ENCODE assay signal across 25 cellular contexts in the genomic region with DNA sequence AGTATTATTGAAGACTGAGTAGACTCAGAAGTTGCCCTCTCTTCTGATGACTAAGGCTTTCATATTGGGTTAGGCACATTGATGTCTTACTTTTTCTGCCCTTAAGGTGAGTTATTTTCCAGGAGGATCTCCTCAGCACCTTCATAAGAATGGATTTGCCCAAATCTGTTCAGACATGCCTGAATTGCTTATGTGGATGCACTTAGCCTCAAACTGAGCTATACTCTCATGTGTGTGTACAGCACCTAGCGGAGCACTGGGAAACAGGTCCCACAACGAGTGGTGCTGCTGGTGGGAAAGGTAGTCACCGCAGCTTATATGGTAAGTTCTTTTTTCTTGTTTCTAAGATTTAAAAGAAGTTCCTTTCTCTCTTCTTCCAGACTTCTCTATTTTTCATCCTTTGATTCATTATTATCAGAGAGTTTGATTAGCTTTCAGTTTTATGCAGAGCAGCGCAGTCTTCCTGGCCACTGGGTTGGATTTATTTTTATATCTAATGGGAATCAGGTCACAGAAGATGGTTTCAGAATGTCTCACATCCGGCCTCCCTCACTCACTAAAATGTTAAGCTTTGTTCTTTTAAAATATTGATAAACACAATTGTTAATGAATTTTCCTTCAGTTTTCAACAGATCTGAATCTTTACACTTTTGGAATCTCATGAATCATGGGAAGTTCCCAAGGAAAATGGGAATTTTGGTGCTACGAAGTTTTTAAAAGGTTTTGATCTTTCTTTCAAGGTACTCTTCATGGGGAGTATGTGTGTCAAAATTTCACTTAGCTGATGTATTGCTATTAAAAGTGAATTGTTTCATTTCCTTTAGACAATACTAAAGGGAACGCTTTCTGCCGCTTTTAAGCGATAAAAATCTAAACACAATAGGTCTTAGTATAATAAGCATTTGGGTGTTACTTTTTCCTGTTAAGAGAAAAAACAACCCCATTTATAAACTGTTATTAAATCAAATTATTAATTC. TPM values are rescaled to one million over a fixed set of nuclear protein-coding genes. Genes with fewer than 3 reads are reported as not detected.
A peak's percentile ranks its signal among the peaks of the same experiment; 100 is the strongest.
DNase-seq lines count a peak whose midpoint lies in the region; ATAC-seq and TF ChIP-seq lines count a peak whose summit lies in the region.
"Had no signal": no experiment of that assay in that cellular context is flagged by ENCODE, and none has a peak within 500 bp of the region (broad histone marks: within the 10 kb centered on the region; RNA-seq: fewer than 3 reads in every experiment).

No MANE protein-coding gene starts in this region.

- no peaks in the 10 kb centered on the region for H3K9me3 Mint-ChIP-seq in activated T-helper 17 cell treated with anti-CD3 and anti-CD28 coated beads, Interleukin-2, amount 50 U/mL, for 72 hours
- H3K9me3 Mint-ChIP-seq: natural killer cell; stimulated activated memory B cell treated with anti-CD40 and anti-IgM and Interleukin-4, amounts not matched to agents 10 μg/mL and 1 μg/mL and 100 μg/mL, for 72 hours had no signal

- H3K4me3 Mint-ChIP-seq in activated T-helper 17 cell treated with anti-CD3 and anti-CD28 coated beads, Interleukin-2, amount 50 U/mL, for 72 hours: no peak overlapping the region
- H3K4me3 Mint-ChIP-seq: activated CD4-positive, alpha-beta T cell treated with anti-CD3 and anti-CD28 coated beads, Interleukin-2, amount 10 ng/mL, durations not matched to agents 7 days and 5 days; activated naive CD8-positive, alpha-beta T cell treated with anti-CD3 and anti-CD28 coated beads, Interleukin-2, amount 50 U/mL, for 24 hours; brain; CD4-positive, alpha-beta memory T cell; H9; mesothelial cell of epicardium; natural killer cell; stimulated activated memory B cell treated with anti-CD40 and anti-IgM and Interleukin-4, amounts not matched to agents 10 μg/mL and 1 μg/mL and 100 μg/mL, for 72 hours had no signal

- H3K79me2 ChIP-seq in ACC112 (ENCODE audit: control insufficient read depth, insufficient read depth, low read length, unreplicated experiment): no peaks in the 10 kb centered on the region

- POLR2A ChIA-PET in HEK293 (lab: Yijun Ruan, JAX): no interaction called here

- no peak for ATAC-seq in activated T-helper 17 cell treated with anti-CD3 and anti-CD28 coated beads, Interleukin-2, amount 50 U/mL, for 72 hours (replicated peaks)
- ATAC-seq in foreskin keratinocyte (peak; percentile 98), HG02642 (IDR thresholded peaks at IDR 0.05; ENCODE audit: poor library complexity, unreplicated experiment) (no peak)
- ATAC-seq: natural killer cell, pancreas had no signal

- no peaks in the 10 kb centered on the region for H3K36me3 Mint-ChIP-seq in activated T-helper 17 cell treated with anti-CD3 and anti-CD28 coated beads, Interleukin-2, amount 50 U/mL, for 72 hours (ENCODE audit: low read depth)
- H3K36me3 Mint-ChIP-seq: brain; CD4-positive, alpha-beta memory T cell; mesothelial cell of epicardium; natural killer cell; stimulated activated memory B cell treated with anti-CD40 and anti-IgM and Interleukin-4, amounts not matched to agents 10 μg/mL and 1 μg/mL and 100 μg/mL, for 72 hours had no signal

- H3K27me3 ChIP-seq in ACC112 (ENCODE audit: insufficient read depth, low read length) (no peaks in the 10 kb centered on the region), foreskin keratinocyte (no peaks in the 10 kb centered on the region)
- H3K27me3 ChIP-seq: pancreas, sigmoid colon had no signal

- H3K36me3 ChIP-seq in ACC112 (ENCODE audit: insufficient read depth, low read length): no peaks in the 10 kb centered on the region
- H3K36me3 ChIP-seq in HEK293 (ENCODE audit: control insufficient read depth in 2 of 2, insufficient read depth in 1 of 2, low read length in 2 of 2): no peaks in the 10 kb centered on the region
- H3K36me3 ChIP-seq: pancreas, sigmoid colon, thoracic aorta had no signal

- no peaks in the 10 kb centered on the region for H3K9me3 ChIP-seq in HEK293 (ENCODE audit: control insufficient read depth, insufficient read depth, low read depth, low read length)
- H3K9me3 ChIP-seq: pancreas, sigmoid colon, thoracic aorta had no signal

- peaks cover 12% of the 10 kb centered on the region for H3K4me1 Mint-ChIP-seq in activated T-helper 17 cell treated with anti-CD3 and anti-CD28 coated beads, Interleukin-2, amount 50 U/mL, for 72 hours
- H3K4me1 Mint-ChIP-seq: activated CD4-positive, alpha-beta T cell treated with anti-CD3 and anti-CD28 coated beads, Interleukin-2, amount 10 ng/mL, durations not matched to agents 7 days and 5 days; mesothelial cell of epicardium had no signal

- H3K4me3 ChIP-seq in ACC112 (ENCODE audit: low read depth, low read length): no peak overlapping the region
- H3K4me3 ChIP-seq in HEK293 (ENCODE audit: low read depth, low read length): no peak overlapping the region
- H3K4me3 ChIP-seq: coronary artery, pancreas, sigmoid colon, thoracic aorta had no signal

- TF ChIP-seq CTCF in HEK293 (tag by site-specific recombination; IDR thresholded peaks at IDR 0.05) (no peak), foreskin keratinocyte (conservative IDR thresholded peaks at IDR 0.05) (peak; percentile 59)

- no peaks in the 10 kb centered on the region for H3K27me3 Mint-ChIP-seq in activated T-helper 17 cell treated with anti-CD3 and anti-CD28 coated beads, Interleukin-2, amount 50 U/mL, for 72 hours
- H3K27me3 Mint-ChIP-seq: activated naive CD8-positive, alpha-beta T cell treated with anti-CD3 and anti-CD28 coated beads, Interleukin-2, amount 50 U/mL, for 24 hours; stimulated activated memory B cell treated with anti-CD40 and anti-IgM and Interleukin-4, amounts not matched to agents 10 μg/mL and 1 μg/mL and 100 μg/mL, for 72 hours had no signal

- CTCF ChIA-PET in HEK293 (lab: Yijun Ruan, JAX): interaction anchor here (0.6 to 3.1 kb wide), 7 partner anchors 23 to 375 kb away, joined by 3 to 15 read pairs (median 4); no protein-coding TSS in a partner anchor

- H2AFZ ChIP-seq in ACC112 (ENCODE audit: low read length, unreplicated experiment): peak overlapping the region; percentile 48

- H3K27ac Mint-ChIP-seq in activated T-helper 17 cell treated with anti-CD3 and anti-CD28 coated beads, Interleukin-2, amount 50 U/mL, for 72 hours: peak overlapping the region; percentile 34
- H3K27ac Mint-ChIP-seq: activated CD4-positive, alpha-beta T cell treated with anti-CD3 and anti-CD28 coated beads, Interleukin-2, amount 10 ng/mL, durations not matched to agents 7 days and 5 days; activated naive CD8-positive, alpha-beta T cell treated with anti-CD3 and anti-CD28 coated beads, Interleukin-2, amount 50 U/mL, for 24 hours; H9; mesothelial cell of epicardium; natural killer cell; stimulated activated memory B cell treated with anti-CD40 and anti-IgM and Interleukin-4, amounts not matched to agents 10 μg/mL and 1 μg/mL and 100 μg/mL, for 72 hours had no signal

- DNase-seq in foreskin keratinocyte (peak; percentile 93 to 97), NCI-H128 (lab: John Stamatoyannopoulos, UW; ENCODE audit: unreplicated experiment) (no peak), T-helper 9 cell (no peak)
- DNase-seq: activated CD4-positive, alpha-beta T cell treated with anti-CD3 and anti-CD28 coated beads, Interleukin-2, amount 10 ng/mL, durations not matched to agents 7 days and 5 days; activated CD8-positive, alpha-beta memory T cell treated with anti-CD3 and anti-CD28 coated beads, Interleukin-2, amount 50 U/mL, for 4 hours; activated naive CD8-positive, alpha-beta T cell treated with anti-CD3 and anti-CD28 coated beads, Interleukin-2, amount 50 U/mL, for 24 hours; CD4-positive, alpha-beta memory T cell; foreskin melanocyte; H9; natural killer cell; NCI-H1436 treated with DMSO at 0.1 percent for 48 hours; NCI-H2171 treated with DMSO at 0.1 percent for 48 hours; NCI-H526 treated with DMSO at 0.1 percent for 48 hours; pancreas; SHP77; sigmoid colon had no signal

- H3K4me1 ChIP-seq in ACC112 (ENCODE audit: control insufficient read depth, insufficient read depth, low read length, unreplicated experiment) (peaks cover 16% of the 10 kb centered on the region), HEK293 (ENCODE audit: control insufficient read depth, insufficient read depth, low read length) (no peaks in the 10 kb centered on the region), foreskin keratinocyte (no peaks in the 10 kb centered on the region)
- H3K4me1 ChIP-seq: pancreas, sigmoid colon had no signal

- H3K27ac ChIP-seq in ACC112 (ENCODE audit: low read depth, low read length): peak overlapping the region; percentile 44
- no peak overlapping the region for H3K27ac ChIP-seq in HEK293 (ENCODE audit: extremely low read depth, low read depth, low read length)
- no peak overlapping the region for H3K27ac ChIP-seq in foreskin keratinocyte
- H3K27ac ChIP-seq: pancreas, sigmoid colon, thoracic aorta had no signal

TF ChIP-seq in HEK293, 187 proteins besides CTCF, POLR2A, EP300 and RAD21 (continues in another document):
- no peak for TF ChIP-seq ZSCAN16 (tag by site-specific recombination; IDR thresholded peaks at IDR 0.05)

RNA-seq across cellular contexts. Expression of gene EXTL2, which starts 58.5 kb away (rescaled TPM):
- 1 to 10 TPM; 5.9 to 6.0 TPM for total RNA-seq in activated T-helper 17 cell treated with anti-CD3 and anti-CD28 coated beads, Interleukin-2, amount 50 U/mL, for 72 hours
- 13.5 and 15.9 TPM in 2 replicates for total RNA-seq in foreskin keratinocyte
- polyA plus RNA-seq in foreskin keratinocyte: 7.2 and 7.7 TPM in 2 replicates

RNA-seq across cellular contexts. Expression of gene SLC30A7, which starts 59.7 kb away (rescaled TPM):
- 10 to 100 TPM; 39.1 to 51.6 TPM for total RNA-seq in activated T-helper 17 cell treated with anti-CD3 and anti-CD28 coated beads, Interleukin-2, amount 50 U/mL, for 72 hours
- total RNA-seq in foreskin keratinocyte: 29.4 and 36.5 TPM in 2 replicates
- 4.2 and 4.3 TPM in 2 replicates for polyA plus RNA-seq in foreskin keratinocyte

Comparison
In these comparisons a context has a peak if more than half of its experiments do, and no peak if none do; other contexts are left out.
1. DNase-seq: peak in foreskin keratinocyte (2 of 2); none in NCI-H128 (single experiment) and T-helper 9 cell (single experiment).